In the genomic region with DNA sequence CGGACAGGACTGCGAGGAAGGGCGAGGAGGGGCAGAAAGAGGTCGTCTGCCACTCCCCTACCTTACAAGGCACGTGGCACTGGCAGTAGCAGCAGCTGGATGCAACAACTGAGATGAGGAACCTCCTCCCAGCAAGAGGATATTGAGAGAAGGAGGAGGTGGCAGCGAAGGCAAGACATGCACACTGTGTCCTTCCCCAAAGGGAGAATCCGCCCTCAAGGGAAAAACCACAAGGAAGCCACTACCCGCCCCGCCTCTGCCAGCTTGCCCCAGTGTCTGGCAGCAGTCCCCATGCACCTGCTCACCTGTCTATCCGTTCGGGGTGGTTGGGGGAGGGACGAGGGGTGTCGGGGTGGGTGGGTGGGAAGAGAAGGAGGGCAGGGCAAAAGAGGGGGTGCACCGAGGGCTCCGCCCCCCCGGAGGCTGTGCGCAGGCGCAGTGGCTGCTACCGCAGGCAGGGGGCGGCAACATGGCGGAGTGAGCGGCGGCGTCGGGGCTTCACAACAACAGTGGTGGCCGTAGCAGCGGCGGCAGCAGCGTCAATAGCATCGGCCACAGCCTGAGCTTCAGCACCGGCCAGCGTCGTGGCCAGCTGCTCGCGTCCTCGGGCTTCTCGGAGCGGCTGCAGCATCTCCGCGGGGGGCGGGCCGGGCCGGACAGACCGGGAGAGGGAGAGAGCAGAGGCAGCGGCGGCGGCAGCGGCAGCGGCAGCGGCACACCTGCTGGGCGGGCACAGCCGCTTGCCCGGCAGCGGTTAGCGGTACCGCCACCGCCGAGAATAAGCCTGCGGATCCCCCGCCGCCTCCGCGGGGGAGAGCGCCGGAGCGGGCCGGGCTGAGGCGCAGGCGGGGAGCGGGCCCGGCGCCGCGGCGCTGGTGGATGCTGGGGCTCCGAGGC, we compare ENCODE assay signal across 8 cellular contexts. TPM values are rescaled to one million over a fixed set of nuclear protein-coding genes. Genes with fewer than 3 reads are reported as not detected.
DNase-seq lines count a peak whose midpoint lies in the region; ATAC-seq and TF ChIP-seq lines count a peak whose summit lies in the region.

A gene with protein sequence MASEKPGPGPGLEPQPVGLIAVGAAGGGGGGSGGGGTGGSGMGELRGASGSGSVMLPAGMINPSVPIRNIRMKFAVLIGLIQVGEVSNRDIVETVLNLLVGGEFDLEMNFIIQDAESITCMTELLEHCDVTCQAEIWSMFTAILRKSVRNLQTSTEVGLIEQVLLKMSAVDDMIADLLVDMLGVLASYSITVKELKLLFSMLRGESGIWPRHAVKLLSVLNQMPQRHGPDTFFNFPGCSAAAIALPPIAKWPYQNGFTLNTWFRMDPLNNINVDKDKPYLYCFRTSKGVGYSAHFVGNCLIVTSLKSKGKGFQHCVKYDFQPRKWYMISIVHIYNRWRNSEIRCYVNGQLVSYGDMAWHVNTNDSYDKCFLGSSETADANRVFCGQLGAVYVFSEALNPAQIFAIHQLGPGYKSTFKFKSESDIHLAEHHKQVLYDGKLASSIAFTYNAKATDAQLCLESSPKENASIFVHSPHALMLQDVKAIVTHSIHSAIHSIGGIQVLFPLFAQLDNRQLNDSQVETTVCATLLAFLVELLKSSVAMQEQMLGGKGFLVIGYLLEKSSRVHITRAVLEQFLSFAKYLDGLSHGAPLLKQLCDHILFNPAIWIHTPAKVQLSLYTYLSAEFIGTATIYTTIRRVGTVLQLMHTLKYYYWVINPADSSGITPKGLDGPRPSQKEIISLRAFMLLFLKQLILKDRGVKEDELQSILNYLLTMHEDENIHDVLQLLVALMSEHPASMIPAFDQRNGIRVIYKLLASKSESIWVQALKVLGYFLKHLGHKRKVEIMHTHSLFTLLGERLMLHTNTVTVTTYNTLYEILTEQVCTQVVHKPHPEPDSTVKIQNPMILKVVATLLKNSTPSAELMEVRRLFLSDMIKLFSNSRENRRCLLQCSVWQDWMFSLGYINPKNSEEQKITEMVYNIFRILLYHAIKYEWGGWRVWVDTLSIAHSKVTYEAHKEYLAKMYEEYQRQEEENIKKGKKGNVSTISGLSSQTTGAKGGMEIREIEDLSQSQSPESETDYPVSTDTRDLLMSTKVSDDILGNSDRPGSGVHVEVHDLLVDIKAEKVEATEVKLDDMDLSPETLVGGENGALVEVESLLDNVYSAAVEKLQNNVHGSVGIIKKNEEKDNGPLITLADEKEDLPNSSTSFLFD (N-terminal part only) (plus strand): TSS at position 436 of the 897 bp plus-strand sequence. CDS start 551 bp downstream, outside the sequence.

- H3K27ac ChIP-seq in ACC112 (ENCODE audit: low read depth, low read length) (no peak within 1 kb of the TSS), colonic mucosa (peak within 1 kb of the TSS; percentile 56)

- H3K27me3 ChIP-seq in ACC112 (ENCODE audit: insufficient read depth, low read length) (peaks cover 52% of the 10 kb centered on the region), colonic mucosa (no peaks in the 10 kb centered on the region)

- H3K36me3 ChIP-seq in ACC112 (ENCODE audit: insufficient read depth, low read length) (no peaks in the 10 kb centered on the region), colonic mucosa (no peaks in the 10 kb centered on the region)

- no peaks in the 10 kb centered on the region for H3K4me1 ChIP-seq in ACC112 (ENCODE audit: control insufficient read depth, insufficient read depth, low read length, unreplicated experiment)
- H3K4me1 ChIP-seq in colonic mucosa = no peaks in the 10 kb centered on the region

- intact Hi-C loops in colonic mucosa (cut with DNase I) (no loop called here), left colon (cut with DNase I, micrococcal nuclease) (no loop called here)

- ATAC-seq in GM18867 (IDR thresholded peaks at IDR 0.05; ENCODE audit: unreplicated experiment) (peak; percentile 64), HG03103 (IDR thresholded peaks at IDR 0.05; ENCODE audit: low read depth, unreplicated experiment) (peak; percentile 72), left colon (peak; percentile 85)

- no peaks in the 10 kb centered on the region for H3K9me3 ChIP-seq in colonic mucosa

- peak within 1 kb of the TSS; percentile 34 to 78 for H3K9ac ChIP-seq in colonic mucosa (ENCODE audit: low read depth in 2 of 2, low read length in 2 of 2)

- peak; percentile 72 for DNase-seq in NCI-H345 treated with DMSO at 0.1 percent for 48 hours (lab: John Stamatoyannopoulos, UW; ENCODE audit: unreplicated experiment)
- DNase-seq in activated CD4-positive, alpha-beta T cell treated with anti-CD3 and anti-CD28 coated beads for 48 hours = peak; percentile 80
- peak; percentile 81 for DNase-seq in colonic mucosa
- peak; percentile 69 to 81 for DNase-seq in left colon
- peak; percentile 71 for DNase-seq in stimulated activated CD4-positive, alpha-beta T cell treated with anti-CD3 and anti-CD28 coated beads, Interleukin-1b, Interleukin-23, amount 100 ng/mL, for 48 hours

- peak within 1 kb of the TSS; percentile 81 for H3K4me3 ChIP-seq in ACC112 (ENCODE audit: low read depth, low read length)
- peak within 1 kb of the TSS; percentile 88 for H3K4me3 ChIP-seq in colonic mucosa

- H3K79me2 ChIP-seq in ACC112 (ENCODE audit: control insufficient read depth, insufficient read depth, low read length, unreplicated experiment) = no peaks in the 10 kb centered on the region

- TF ChIP-seq CTCF in colonic mucosa (IDR thresholded peaks at IDR 0.05) = no peak

- H2AFZ ChIP-seq in ACC112 (ENCODE audit: low read length, unreplicated experiment) = peak within 1 kb of the TSS; percentile 61

RNA-seq across cellular contexts. Expression of the gene that starts here (rescaled TPM):
- total RNA-seq in colonic mucosa = 1 to 10 TPM; 1.9 to 5.5 TPM
- 1 to 10 TPM; 2.1 to 4.3 TPM for total RNA-seq in left colon
